8 cellular contexts compared by ENCODE assay signal in the genomic region with DNA sequence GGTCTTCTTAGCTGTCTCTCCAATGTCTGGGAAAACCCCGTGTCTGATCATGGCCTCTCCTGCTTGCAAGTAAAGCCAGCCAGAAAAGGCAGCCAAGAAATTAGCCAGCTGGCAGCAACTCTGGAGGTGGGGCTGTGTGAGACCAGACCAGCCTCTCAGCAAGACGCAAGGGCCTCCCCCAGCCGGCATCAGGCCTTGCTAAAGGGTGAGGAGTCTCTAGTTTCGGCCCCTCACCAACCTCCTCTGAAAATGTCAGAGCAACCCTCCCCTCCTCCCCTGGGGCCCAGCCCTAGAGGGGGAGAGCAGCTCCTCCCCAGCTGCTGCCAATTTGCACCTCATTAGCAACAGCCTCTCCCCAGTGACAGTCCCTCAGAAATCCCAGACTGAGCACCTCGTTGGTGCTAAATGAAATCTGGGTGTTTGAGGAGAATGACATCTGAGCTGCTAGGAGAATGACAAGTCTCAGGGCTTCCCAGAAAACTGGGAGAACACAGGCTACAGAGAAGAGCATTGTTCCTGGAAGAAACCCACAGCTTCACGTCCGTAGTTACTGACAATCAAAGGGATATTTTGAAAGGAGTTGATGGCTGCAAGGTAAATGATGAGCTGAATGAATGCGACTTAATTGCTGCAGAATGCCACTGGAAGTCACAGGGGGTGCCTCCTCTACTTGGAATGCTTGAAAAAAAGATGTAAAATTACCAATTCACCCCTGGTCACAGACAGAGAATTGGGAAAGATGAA. TPM values are rescaled to one million over a fixed set of nuclear protein-coding genes. Genes with fewer than 3 reads are reported as not detected.
DNase-seq lines count a peak whose midpoint lies in the region; ATAC-seq lines count a peak whose summit lies in the region.

No MANE protein-coding gene starts in this region.

- DNase-seq in GM04504 (ENCODE audit: low read depth) (peak; percentile 28), amniotic stem cell (lab: John Stamatoyannopoulos, UW) (peak; percentile 26), iris pigment epithelial cell (ENCODE audit: low read depth) (peak; percentile 85), A172 (ENCODE audit: low spot score) (no peak), HuH-7.5 (ENCODE audit: low spot score) (no peak)
- DNase-seq in activated CD4-positive, alpha-beta T cell treated with anti-CD3 and anti-CD28 coated beads for 48 hours = no peak
- DNase-seq in stimulated activated CD4-positive, alpha-beta T cell treated with anti-CD3 and anti-CD28 coated beads, Interleukin-1b, Interleukin-23, amount 100 ng/mL, for 48 hours = no peak

- peak; percentile 72 for ATAC-seq in HG03066 (IDR thresholded peaks at IDR 0.05; ENCODE audit: low read depth, unreplicated experiment)

RNA-seq across cellular contexts. Expression of gene DGKI, which starts 25.9 kb away (rescaled TPM):
- 0.29 and 1.1 TPM in 2 replicates for total RNA-seq in A172 (2014; rRNA removed; shearing (Covaris generic))

Comparison
In these comparisons a context has a peak if more than half of its experiments do, and no peak if none do; other contexts are left out.
1. DNase-seq: peak in GM04504 (single experiment), amniotic stem cell (single experiment) and iris pigment epithelial cell (single experiment); none in activated CD4-positive, alpha-beta T cell treated with anti-CD3 and anti-CD28 coated beads for 48 hours (single experiment), A172 (single experiment), HuH-7.5 (single experiment) and stimulated activated CD4-positive, alpha-beta T cell treated with anti-CD3 and anti-CD28 coated beads, Interleukin-1b, Interleukin-23, amount 100 ng/mL, for 48 hours (single experiment).